In genomic region chr4:13481569-13481968, GRCh38 we compare ENCODE assay signal across 2 cellular contexts.
TF ChIP-seq lines count a peak whose summit lies in the region.

No MANE protein-coding gene starts in this region.

TF ChIP-seq in HCT116, 20 proteins besides CTCF, POLR2A, EP300 and RAD21:
- TF ChIP-seq, protein P1, sequence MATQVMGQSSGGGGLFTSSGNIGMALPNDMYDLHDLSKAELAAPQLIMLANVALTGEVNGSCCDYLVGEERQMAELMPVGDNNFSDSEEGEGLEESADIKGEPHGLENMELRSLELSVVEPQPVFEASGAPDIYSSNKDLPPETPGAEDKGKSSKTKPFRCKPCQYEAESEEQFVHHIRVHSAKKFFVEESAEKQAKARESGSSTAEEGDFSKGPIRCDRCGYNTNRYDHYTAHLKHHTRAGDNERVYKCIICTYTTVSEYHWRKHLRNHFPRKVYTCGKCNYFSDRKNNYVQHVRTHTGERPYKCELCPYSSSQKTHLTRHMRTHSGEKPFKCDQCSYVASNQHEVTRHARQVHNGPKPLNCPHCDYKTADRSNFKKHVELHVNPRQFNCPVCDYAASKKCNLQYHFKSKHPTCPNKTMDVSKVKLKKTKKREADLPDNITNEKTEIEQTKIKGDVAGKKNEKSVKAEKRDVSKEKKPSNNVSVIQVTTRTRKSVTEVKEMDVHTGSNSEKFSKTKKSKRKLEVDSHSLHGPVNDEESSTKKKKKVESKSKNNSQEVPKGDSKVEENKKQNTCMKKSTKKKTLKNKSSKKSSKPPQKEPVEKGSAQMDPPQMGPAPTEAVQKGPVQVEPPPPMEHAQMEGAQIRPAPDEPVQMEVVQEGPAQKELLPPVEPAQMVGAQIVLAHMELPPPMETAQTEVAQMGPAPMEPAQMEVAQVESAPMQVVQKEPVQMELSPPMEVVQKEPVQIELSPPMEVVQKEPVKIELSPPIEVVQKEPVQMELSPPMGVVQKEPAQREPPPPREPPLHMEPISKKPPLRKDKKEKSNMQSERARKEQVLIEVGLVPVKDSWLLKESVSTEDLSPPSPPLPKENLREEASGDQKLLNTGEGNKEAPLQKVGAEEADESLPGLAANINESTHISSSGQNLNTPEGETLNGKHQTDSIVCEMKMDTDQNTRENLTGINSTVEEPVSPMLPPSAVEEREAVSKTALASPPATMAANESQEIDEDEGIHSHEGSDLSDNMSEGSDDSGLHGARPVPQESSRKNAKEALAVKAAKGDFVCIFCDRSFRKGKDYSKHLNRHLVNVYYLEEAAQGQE (IDR thresholded peaks at IDR 0.05; ENCODE audit: low read depth): no peak
- no peak for TF ChIP-seq SRF (IDR thresholded peaks at IDR 0.05; ENCODE audit: low read depth)
- TF ChIP-seq TCF7L2 (IDR thresholded peaks at IDR 0.05; ENCODE audit: borderline replicate concordance, extremely low read depth, insufficient read depth, insufficient read length): no peak
- TF ChIP-seq EZH2 (IDR thresholded peaks at IDR 0.05): no peak
- no peak for TF ChIP-seq SIN3A (IDR thresholded peaks at IDR 0.05; ENCODE audit: low read depth)
- TF ChIP-seq SP1 (IDR thresholded peaks at IDR 0.05; ENCODE audit: low read depth): no peak
- TF ChIP-seq EGR1 (IDR thresholded peaks at IDR 0.05; ENCODE audit: low read depth): no peak
- TF ChIP-seq ZBTB33 (IDR thresholded peaks at IDR 0.05; ENCODE audit: extremely low read depth, insufficient replicate concordance, low read length): no peak
- TF ChIP-seq YY1 (IDR thresholded peaks at IDR 0.05; ENCODE audit: extremely low read depth, insufficient replicate concordance, low read depth, low read length): no peak
- TF ChIP-seq, protein P2, sequence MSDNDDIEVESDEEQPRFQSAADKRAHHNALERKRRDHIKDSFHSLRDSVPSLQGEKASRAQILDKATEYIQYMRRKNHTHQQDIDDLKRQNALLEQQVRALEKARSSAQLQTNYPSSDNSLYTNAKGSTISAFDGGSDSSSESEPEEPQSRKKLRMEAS (IDR thresholded peaks at IDR 0.05): no peak
- no peak for TF ChIP-seq ELF1 (IDR thresholded peaks at IDR 0.05; ENCODE audit: borderline replicate concordance, low read depth)
- TF ChIP-seq POLR2AphosphoS5 (IDR thresholded peaks at IDR 0.05; ENCODE audit: low read depth, low read length): no peak
- no peak for TF ChIP-seq EZH2phosphoT487 (IDR thresholded peaks at IDR 0.05; ENCODE audit: borderline replicate concordance)
- no peak for TF ChIP-seq CBX3 (IDR thresholded peaks at IDR 0.05; ENCODE audit: low read depth)
- no peak for TF ChIP-seq ZFX (IDR thresholded peaks at IDR 0.05)
- no peak for TF ChIP-seq JUND (IDR thresholded peaks at IDR 0.05)
- no peak for TF ChIP-seq CEBPB (IDR thresholded peaks at IDR 0.05; ENCODE audit: low read depth)
- TF ChIP-seq FOSL1 (IDR thresholded peaks at IDR 0.05; ENCODE audit: low read depth): no peak
- TF ChIP-seq, protein P3, sequence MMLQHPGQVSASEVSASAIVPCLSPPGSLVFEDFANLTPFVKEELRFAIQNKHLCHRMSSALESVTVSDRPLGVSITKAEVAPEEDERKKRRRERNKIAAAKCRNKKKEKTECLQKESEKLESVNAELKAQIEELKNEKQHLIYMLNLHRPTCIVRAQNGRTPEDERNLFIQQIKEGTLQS (IDR thresholded peaks at IDR 0.05): no peak

TF ChIP-seq in WTC11, 78 proteins besides CTCF, POLR2A, EP300 and RAD21 (continued from another document):
- TF ChIP-seq, protein P4, sequence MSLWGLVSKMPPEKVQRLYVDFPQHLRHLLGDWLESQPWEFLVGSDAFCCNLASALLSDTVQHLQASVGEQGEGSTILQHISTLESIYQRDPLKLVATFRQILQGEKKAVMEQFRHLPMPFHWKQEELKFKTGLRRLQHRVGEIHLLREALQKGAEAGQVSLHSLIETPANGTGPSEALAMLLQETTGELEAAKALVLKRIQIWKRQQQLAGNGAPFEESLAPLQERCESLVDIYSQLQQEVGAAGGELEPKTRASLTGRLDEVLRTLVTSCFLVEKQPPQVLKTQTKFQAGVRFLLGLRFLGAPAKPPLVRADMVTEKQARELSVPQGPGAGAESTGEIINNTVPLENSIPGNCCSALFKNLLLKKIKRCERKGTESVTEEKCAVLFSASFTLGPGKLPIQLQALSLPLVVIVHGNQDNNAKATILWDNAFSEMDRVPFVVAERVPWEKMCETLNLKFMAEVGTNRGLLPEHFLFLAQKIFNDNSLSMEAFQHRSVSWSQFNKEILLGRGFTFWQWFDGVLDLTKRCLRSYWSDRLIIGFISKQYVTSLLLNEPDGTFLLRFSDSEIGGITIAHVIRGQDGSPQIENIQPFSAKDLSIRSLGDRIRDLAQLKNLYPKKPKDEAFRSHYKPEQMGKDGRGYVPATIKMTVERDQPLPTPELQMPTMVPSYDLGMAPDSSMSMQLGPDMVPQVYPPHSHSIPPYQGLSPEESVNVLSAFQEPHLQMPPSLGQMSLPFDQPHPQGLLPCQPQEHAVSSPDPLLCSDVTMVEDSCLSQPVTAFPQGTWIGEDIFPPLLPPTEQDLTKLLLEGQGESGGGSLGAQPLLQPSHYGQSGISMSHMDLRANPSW (CRISPR knock-in tag; conservative IDR thresholded peaks at IDR 0.05; ENCODE audit: low read depth): no peak
- TF ChIP-seq TP53 (CRISPR knock-in tag; IDR thresholded peaks at IDR 0.05): no peak
- no peak for TF ChIP-seq NR1H2 (CRISPR knock-in tag; IDR thresholded peaks at IDR 0.05)
